Comparison of ENCODE assay signal across 34 cellular contexts in the genomic region with DNA sequence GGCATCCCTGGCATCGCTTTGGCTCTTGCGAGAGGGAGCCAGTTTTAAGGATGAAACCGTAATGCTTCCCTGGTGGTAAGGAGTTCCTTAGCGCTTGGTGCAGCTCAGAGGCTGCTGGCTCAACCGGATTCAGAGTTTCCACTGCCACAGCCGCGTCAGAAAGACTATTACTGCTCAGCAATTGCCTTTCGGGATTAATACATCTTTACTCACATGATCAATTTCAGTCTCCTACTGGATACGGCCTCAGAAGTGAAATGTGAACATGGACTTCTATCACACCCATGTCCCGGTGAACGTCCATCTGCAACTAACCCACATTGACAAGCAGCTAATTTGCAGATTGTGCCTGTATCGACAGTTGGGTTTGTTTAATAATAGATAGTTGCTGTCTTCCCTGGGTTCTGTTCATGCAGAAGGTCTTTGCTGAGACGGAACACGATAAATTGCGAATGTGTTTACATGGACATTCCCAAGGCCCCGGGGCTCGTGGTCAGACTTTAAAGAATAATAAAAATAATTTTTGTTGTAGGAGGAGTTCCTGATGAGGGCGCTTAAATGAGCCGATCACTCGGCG.
"Had no signal": no experiment of that assay in that cellular context is flagged by ENCODE, and none has a peak within 500 bp of the region (broad histone marks: within the 10 kb centered on the region; RNA-seq: fewer than 3 reads in every experiment).

No MANE protein-coding gene starts in this region.

- DNase-seq: activated B cell treated with CpG ODN at 0.5 μM for 24 hours; activated CD4-positive, alpha-beta T cell treated with anti-CD3 and anti-CD28 coated beads for 48 hours; activated CD4-positive, alpha-beta T cell treated with anti-CD3 and anti-CD28 coated beads, Interleukin-2, amount 50 U/mL, for 1 hour; activated CD4-positive, alpha-beta T cell treated with anti-CD3 and anti-CD28 coated beads, Interleukin-2, amount 50 U/mL, for 48 hours; activated CD8-positive, alpha-beta memory T cell treated with anti-CD3 and anti-CD28 coated beads for 24 hours; activated CD8-positive, alpha-beta T cell treated with anti-CD3 and anti-CD28 coated beads for 36 hours; activated effector memory CD4-positive, alpha-beta T cell treated with Interleukin-2 at 50 U/mL for 16 hours; activated gamma-delta T cell treated with Interleukin-2 at 50 U/mL for 16 hours; activated naive CD4-positive, alpha-beta T cell treated with anti-CD3 and anti-CD28 coated beads, Interleukin-2, amount 50 U/mL, for 16 hours; activated naive CD4-positive, alpha-beta T cell treated with Interleukin-2 at 50 U/mL for 16 hours; activated T-cell treated with anti-CD3 and anti-CD28 coated beads, Interleukin-2, amount 50 U/mL, for 4 hours; amniotic stem cell; anterior cingulate cortex; brain microvascular endothelial cell; caudate nucleus; dorsolateral prefrontal cortex; effector memory CD4-positive, alpha-beta T cell; endodermal cell; erythroblast; foreskin keratinocyte; gastrocnemius medialis; glutamatergic neuron; SW 1271; T-cell; T1000; WERI-Rb-1 had no signal

- H3K36me3 ChIP-seq: brain microvascular endothelial cell, esophagus muscularis mucosa, gastrocnemius medialis had no signal

- H3K27me3 ChIP-seq: brain microvascular endothelial cell had no signal

- ATAC-seq: activated CD4-positive, CD25-positive, alpha-beta regulatory T cell treated with anti-CD3 and anti-CD28 coated beads, Interleukin-2, amount 50 U/mL, for 24 hours; activated CD8-positive, alpha-beta T cell treated with anti-CD3 and anti-CD28 coated beads for 36 hours; activated T-cell treated with anti-CD3 and anti-CD28 coated beads, Interleukin-2, amount 50 U/mL, for 4 hours; activated T-helper 17 cell treated with anti-CD3 and anti-CD28 coated beads, Interleukin-2, amount 50 U/mL, for 72 hours; foreskin keratinocyte; gastrocnemius medialis; T-cell had no signal

- H3K4me1 ChIP-seq: esophagus muscularis mucosa, foreskin keratinocyte, gastrocnemius medialis had no signal

- H3K9me3 ChIP-seq: esophagus muscularis mucosa, gastrocnemius medialis had no signal

- H3K4me3 Mint-ChIP-seq: activated B cell treated with CpG ODN at 0.5 μM for 24 hours; activated CD8-positive, alpha-beta T cell treated with anti-CD3 and anti-CD28 coated beads for 36 hours; activated naive CD8-positive, alpha-beta T cell; activated T-cell treated with anti-CD3 and anti-CD28 coated beads, Interleukin-2, amount 50 U/mL, for 4 hours; activated T-helper 17 cell treated with anti-CD3 and anti-CD28 coated beads, Interleukin-2, amount 50 U/mL, for 72 hours; dendritic cell treated with granulocyte-macrophage colony-stimulating factor and Interleukin-4, amounts not matched to agents 40 ng/mL and 50 ng/mL, for 4 days; endodermal cell; T-cell; T-helper 1 cell treated with Interleukin-12 subunit alpha and Interleukin-12 subunit beta and Interleukin-4 antibody, amounts not matched to agents 30 μg/mL and 1 μg/mL, for 36 hours had no signal

- H3K27ac ChIP-seq: brain microvascular endothelial cell, coronary artery, esophagus muscularis mucosa, foreskin keratinocyte, gastrocnemius medialis, WERI-Rb-1 had no signal

- H3K4me1 Mint-ChIP-seq: activated T-helper 17 cell treated with anti-CD3 and anti-CD28 coated beads, Interleukin-2, amount 50 U/mL, for 72 hours; endodermal cell; T-cell had no signal

- H3K4me3 ChIP-seq: coronary artery, dorsolateral prefrontal cortex, esophagus muscularis mucosa, gastrocnemius medialis had no signal

- FAIRE-seq: astrocyte had no signal

- H3K9me3 Mint-ChIP-seq: activated B cell treated with CpG ODN at 0.5 μM for 24 hours; activated CD8-positive, alpha-beta T cell treated with anti-CD3 and anti-CD28 coated beads for 36 hours; activated T-cell treated with anti-CD3 and anti-CD28 coated beads, Interleukin-2, amount 50 U/mL, for 4 hours; activated T-helper 17 cell treated with anti-CD3 and anti-CD28 coated beads, Interleukin-2, amount 50 U/mL, for 72 hours; dendritic cell treated with granulocyte-macrophage colony-stimulating factor and Interleukin-4, amounts not matched to agents 40 ng/mL and 50 ng/mL, for 4 days; endodermal cell; T-cell; T-helper 1 cell treated with Interleukin-12 subunit alpha and Interleukin-12 subunit beta and Interleukin-4 antibody, amounts not matched to agents 30 μg/mL and 1 μg/mL, for 36 hours had no signal

- H3K27ac Mint-ChIP-seq: activated B cell treated with CpG ODN at 0.5 μM for 24 hours; activated CD8-positive, alpha-beta T cell treated with anti-CD3 and anti-CD28 coated beads for 36 hours; activated naive CD8-positive, alpha-beta T cell; activated T-helper 17 cell treated with anti-CD3 and anti-CD28 coated beads, Interleukin-2, amount 50 U/mL, for 72 hours; dendritic cell treated with granulocyte-macrophage colony-stimulating factor and Interleukin-4, amounts not matched to agents 40 ng/mL and 50 ng/mL, for 4 days; endodermal cell; T-cell; T-helper 1 cell treated with Interleukin-12 subunit alpha and Interleukin-12 subunit beta and Interleukin-4 antibody, amounts not matched to agents 30 μg/mL and 1 μg/mL, for 36 hours had no signal

- H3K36me3 Mint-ChIP-seq: activated naive CD8-positive, alpha-beta T cell; T-cell had no signal
